In genomic region chr7:35430547-35431153, GRCh38 we compare ENCODE assay signal across 1 cellular context.
TF ChIP-seq lines count a peak whose summit lies in the region.

No MANE protein-coding gene starts in this region.

TF ChIP-seq in SK-N-SH treated with all-trans-retinoic acid at 6 μM for 48 hours, 23 proteins besides CTCF, POLR2A, EP300 and RAD21 (continued from another document):
- TF ChIP-seq ARNTL (CRISPR knock-in tag; IDR thresholded peaks at IDR 0.05; ENCODE audit: borderline replicate concordance, low read depth), result no peak
- TF ChIP-seq POU6F1 (CRISPR knock-in tag; IDR thresholded peaks at IDR 0.05; ENCODE audit: borderline replicate concordance, low read depth), result no peak
- no peak for TF ChIP-seq PATZ1 (CRISPR knock-in tag; IDR thresholded peaks at IDR 0.05; ENCODE audit: borderline replicate concordance)
- TF ChIP-seq PPARA (CRISPR knock-in tag; IDR thresholded peaks at IDR 0.05; ENCODE audit: borderline replicate concordance), result no peak
- TF ChIP-seq ZNF565 (CRISPR knock-in tag; conservative IDR thresholded peaks at IDR 0.05; ENCODE audit: low read depth), result no peak
- TF ChIP-seq ZC3H10 (CRISPR knock-in tag; IDR thresholded peaks at IDR 0.05), result no peak
- TF ChIP-seq CREB5 (CRISPR knock-in tag; IDR thresholded peaks at IDR 0.05; ENCODE audit: low read depth), result no peak
- TF ChIP-seq SNAI2 (CRISPR knock-in tag; IDR thresholded peaks at IDR 0.05), result no peak
- TF ChIP-seq ZNF70 (CRISPR knock-in tag; IDR thresholded peaks at IDR 0.05), result no peak
- TF ChIP-seq ZFP3 (CRISPR knock-in tag; IDR thresholded peaks at IDR 0.05), result no peak
